ENCODE assay signal across 8 cellular contexts in genomic region chr18:24138884-24139616, GRCh38. TPM values are rescaled to one million over a fixed set of nuclear protein-coding genes. Genes with fewer than 3 reads are reported as not detected.
DNase-seq lines count a peak whose midpoint lies in the region; ATAC-seq and TF ChIP-seq lines count a peak whose summit lies in the region.

Gene CABYR, plus strand, starts transcription at chr18:24139062. Its CDS starts 4,053 bp downstream, at chr18:24143115.

- ATAC-seq in GM19043 (IDR thresholded peaks at IDR 0.05; ENCODE audit: low read depth, unreplicated experiment) = peak; percentile 78
- peak; percentile 96 for ATAC-seq in HG03432 (IDR thresholded peaks at IDR 0.05; ENCODE audit: unreplicated experiment)

- no TSS peak for BruUV-seq in PC-9 (replicated peaks; lab: Mats Ljungman, UMichigan)

- peaks cover 31% of the 10 kb centered on the region for H3K4me1 ChIP-seq in PC-9 (replicated peaks; ENCODE audit: insufficient read depth)

- no peaks in the 10 kb centered on the region for H4K20me1 ChIP-seq in PC-9 (ENCODE audit: insufficient read depth)

- H3K79me2 ChIP-seq in PC-9 (ENCODE audit: low read depth) = no peaks in the 10 kb centered on the region

- H3K4me3 Mint-ChIP-seq in nephron progenitor cell = peak within 1 kb of the TSS; percentile 90

- no peaks in the 10 kb centered on the region for H3K27me3 ChIP-seq in PC-9 (ENCODE audit: insufficient read depth, low read depth)

- TF ChIP-seq CTCF in AG10803 (conservative IDR thresholded peaks at IDR 0.05; ENCODE audit: low read length) (no peak), PC-9 (conservative IDR thresholded peaks at IDR 0.05) (no peak), foreskin fibroblast (IDR thresholded peaks at IDR 0.05; ENCODE audit: low read depth, low read length) (no peak), nephron progenitor cell (IDR thresholded peaks at IDR 0.05) (no peak)

- H3K4me3 ChIP-seq in AG10803 (ENCODE audit: low read length) (peak within 1 kb of the TSS; percentile 77), PC-9 (peak within 1 kb of the TSS; percentile 53), foreskin fibroblast (ENCODE audit: low read depth in 1 of 2, low read length in 2 of 2) (peak within 1 kb of the TSS; percentile 76 to 77)

- peak within 1 kb of the TSS; percentile 95 for H3K27ac Mint-ChIP-seq in nephron progenitor cell

- peak within 1 kb of the TSS; percentile 91 for H3K27ac ChIP-seq in PC-9

- peak within 1 kb of the TSS; percentile 68 for H3K4me2 ChIP-seq in PC-9

- H3K27me3 Mint-ChIP-seq in nephron progenitor cell (ENCODE audit: low read depth, poor library complexity) = no peaks in the 10 kb centered on the region

- peaks cover 32% of the 10 kb centered on the region for H3F3A ChIP-seq in PC-9 (ENCODE audit: insufficient read depth, low read depth)

- H3K36me3 ChIP-seq in PC-9 (ENCODE audit: low read depth) = no peaks in the 10 kb centered on the region

- H3K9me3 Mint-ChIP-seq in nephron progenitor cell = peaks cover 4% of the 10 kb centered on the region

- POLR2A ChIA-PET in PC-9 (lab: Charles Lee; ENCODE audit: unreplicated experiment) = interaction anchor here (0.5 to 0.8 kb wide), 16 partner anchors 9 to 994 kb away, joined by 3 to 8 read pairs (median 4); no protein-coding TSS in a partner anchor

- peak; percentile 88 for DNase-seq in AG10803 (ENCODE audit: low read depth)
- peak; percentile 54 to 77 for DNase-seq in PC-9
- DNase-seq in activated gamma-delta T cell treated with anti-CD3 and anti-CD28 coated beads, Interleukin-2, amount 50 U/mL, for 16 hours (ENCODE audit: low read depth) = peak; percentile 47
- DNase-seq in foreskin fibroblast = peak; percentile 87 to 96
- peak; percentile 85 for DNase-seq in nephron progenitor cell
- DNase-seq in stimulated activated naive CD4-positive, alpha-beta T cell treated with Interleukin-2 at 50 U/mL for 16 hours (lab: John Stamatoyannopoulos, UW) = peak; percentile 75

- CTCF ChIA-PET in PC-9 (lab: Charles Lee) = no interaction called here

- no peaks in the 10 kb centered on the region for H3K9me3 ChIP-seq in PC-9 (ENCODE audit: insufficient read depth, low read depth)

- no peak within 1 kb of the TSS for H2AFZ ChIP-seq in PC-9

- H3K36me3 Mint-ChIP-seq in nephron progenitor cell (ENCODE audit: low read depth) = peaks cover 18% of the 10 kb centered on the region

- H3K4me1 Mint-ChIP-seq in nephron progenitor cell = peaks cover 23% of the 10 kb centered on the region

- intact Hi-C loops in PC-9 (cut with micrococcal nuclease; ENCODE audit: unreplicated experiment) = loop anchor here (10.0 kb wide), 1 partner anchor 76 kb away; no protein-coding TSS in a partner anchor

- H3K9me2 ChIP-seq in PC-9 (ENCODE audit: insufficient read depth) = no peaks in the 10 kb centered on the region

RNA-seq across cellular contexts. Expression of gene CABYR, which starts in this region (rescaled TPM):
- total RNA-seq in PC-9 (2021) = 19.5 and 32.4 TPM in 2 replicates

Comparison
In these comparisons a context has a peak if more than half of its experiments do, and no peak if none do; other contexts are left out.
1. Peak in every context shown above with its lines: DNase-seq, ATAC-seq, H3K4me3 ChIP-seq and H3K27ac ChIP-seq.